ENCODE assay signal across 1 cellular context in the genomic region with DNA sequence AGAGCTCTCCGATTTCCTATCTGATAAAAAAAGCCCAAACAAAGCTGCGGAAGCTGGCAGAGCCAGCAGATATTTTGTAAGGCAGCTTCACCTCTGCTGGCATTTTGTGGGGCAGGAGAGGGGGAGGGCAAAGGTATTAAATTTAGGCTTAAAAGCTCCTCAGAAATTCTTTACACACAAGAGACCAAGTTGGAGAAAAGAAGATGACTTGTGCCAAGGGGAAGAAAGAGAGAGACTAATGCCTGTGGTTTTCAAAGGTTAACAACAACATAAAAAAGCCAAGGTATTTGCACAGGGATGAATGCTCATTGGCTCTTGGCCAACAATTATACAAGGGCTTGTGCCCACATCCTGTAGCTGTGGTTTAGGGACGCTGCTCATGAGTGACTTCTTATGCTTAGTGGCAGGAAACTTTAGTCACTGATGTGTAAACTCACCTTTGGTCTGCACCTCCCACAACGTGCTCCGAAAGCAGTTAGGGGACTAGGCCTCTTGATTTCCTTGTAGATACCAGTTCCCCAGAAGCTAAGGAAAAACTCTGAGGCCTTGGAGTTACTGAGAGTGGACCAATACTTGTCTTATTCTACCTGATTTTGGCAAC.
A peak's percentile ranks its signal among the peaks of the same experiment; 100 is the strongest.
TF ChIP-seq lines count a peak whose summit lies in the region.

No MANE protein-coding gene starts in this region.

TF ChIP-seq in HCT116, 20 proteins besides CTCF, POLR2A, EP300 and RAD21 (continued from another document):
- TF ChIP-seq, protein P1, sequence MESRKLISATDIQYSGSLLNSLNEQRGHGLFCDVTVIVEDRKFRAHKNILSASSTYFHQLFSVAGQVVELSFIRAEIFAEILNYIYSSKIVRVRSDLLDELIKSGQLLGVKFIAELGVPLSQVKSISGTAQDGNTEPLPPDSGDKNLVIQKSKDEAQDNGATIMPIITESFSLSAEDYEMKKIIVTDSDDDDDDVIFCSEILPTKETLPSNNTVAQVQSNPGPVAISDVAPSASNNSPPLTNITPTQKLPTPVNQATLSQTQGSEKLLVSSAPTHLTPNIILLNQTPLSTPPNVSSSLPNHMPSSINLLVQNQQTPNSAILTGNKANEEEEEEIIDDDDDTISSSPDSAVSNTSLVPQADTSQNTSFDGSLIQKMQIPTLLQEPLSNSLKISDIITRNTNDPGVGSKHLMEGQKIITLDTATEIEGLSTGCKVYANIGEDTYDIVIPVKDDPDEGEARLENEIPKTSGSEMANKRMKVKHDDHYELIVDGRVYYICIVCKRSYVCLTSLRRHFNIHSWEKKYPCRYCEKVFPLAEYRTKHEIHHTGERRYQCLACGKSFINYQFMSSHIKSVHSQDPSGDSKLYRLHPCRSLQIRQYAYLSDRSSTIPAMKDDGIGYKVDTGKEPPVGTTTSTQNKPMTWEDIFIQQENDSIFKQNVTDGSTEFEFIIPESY (IDR thresholded peaks at IDR 0.05; ENCODE audit: extremely low read depth, insufficient replicate concordance, low read length): peak; percentile 87
- TF ChIP-seq SRF (IDR thresholded peaks at IDR 0.05; ENCODE audit: low read depth) (peak; percentile 82; the same call in 1 of the 2 replicates), CEBPB (IDR thresholded peaks at IDR 0.05; ENCODE audit: low read depth) (peak; percentile 95), ATF3 (IDR thresholded peaks at IDR 0.05) (no peak), ZNF274 (IDR thresholded peaks at IDR 0.05; ENCODE audit: low read depth, low read length) (no peak), JUND (IDR thresholded peaks at IDR 0.05) (peak; percentile 96), YY1 (IDR thresholded peaks at IDR 0.05; ENCODE audit: extremely low read depth, insufficient replicate concordance, low read depth, low read length) (no peak), SIN3A (IDR thresholded peaks at IDR 0.05; ENCODE audit: low read depth) (peak; percentile 99), EZH2 (IDR thresholded peaks at IDR 0.05) (no peak), SP1 (IDR thresholded peaks at IDR 0.05; ENCODE audit: low read depth) (peak; percentile 96)
TF ChIP-seq in HCT116: peak in this region for 13.
